8 cellular contexts compared by ENCODE assay signal in genomic region chr1:247366926-247367325, GRCh38. TPM values are rescaled to one million over a fixed set of nuclear protein-coding genes. Genes with fewer than 3 reads are reported as not detected.
"Had no signal": no experiment of that assay in that cellular context is flagged by ENCODE, and none has a peak within 500 bp of the region (broad histone marks: within the 10 kb centered on the region; RNA-seq: fewer than 3 reads in every experiment).

No MANE protein-coding gene starts in this region.

- H3K4me1 Mint-ChIP-seq: IgD-negative memory B cell had no signal

- H3K4me3 ChIP-seq: K562 had no signal

- FAIRE-seq: HepG2, HTR-8/SVneo, K562 had no signal

- H3K27ac ChIP-seq: HL-60 had no signal

- ATAC-seq: HepG2, K562 had no signal

- H3K27ac Mint-ChIP-seq: IgD-negative memory B cell had no signal

- DNase-seq: IMR-90, KBM-7, KG1 had no signal

- H3K36me3 Mint-ChIP-seq: IgD-negative memory B cell had no signal

- H3K4me3 Mint-ChIP-seq: IgD-negative memory B cell had no signal

RNA-seq across cellular contexts. Expression of gene NLRP3, which starts 49.0 kb away (rescaled TPM):
- total RNA-seq: HepG2, K562 had no signal
- polyA plus RNA-seq: HepG2, IMR-90, K562 had no signal
